25 cellular contexts compared by ENCODE assay signal in genomic region chr16:67543582-67543981, GRCh38. TPM values are rescaled to one million over a fixed set of nuclear protein-coding genes. Genes with fewer than 3 reads are reported as not detected.
DNase-seq lines count a peak whose midpoint lies in the region; ATAC-seq and TF ChIP-seq lines count a peak whose summit lies in the region.
"Had no signal": no experiment of that assay in that cellular context is flagged by ENCODE, and none has a peak within 500 bp of the region (broad histone marks: within the 10 kb centered on the region; RNA-seq: fewer than 3 reads in every experiment).

No MANE protein-coding gene starts in this region.

- peaks cover 89 to 91% of the 10 kb centered on the region in 2 experiments for H3K36me3 ChIP-seq in trophoblast cell (ENCODE audit: control insufficient read depth in 1 of 2, insufficient read depth in 2 of 2, low read length in 2 of 2)

- H4K12ac ChIP-seq in trophoblast cell (ENCODE audit: low read depth, low read length) = no peak overlapping the region

- H3K36me3 Mint-ChIP-seq in activated CD8-positive, alpha-beta memory T cell treated with anti-CD3 and anti-CD28 coated beads, Interleukin-2, amount 10 ng/mL, durations not matched to agents 7 days and 5 days = peaks cover 4% of the 10 kb centered on the region
- H3K36me3 Mint-ChIP-seq in IgD-negative memory B cell = peaks cover 2% of the 10 kb centered on the region
- peaks cover 62% of the 10 kb centered on the region for H3K36me3 Mint-ChIP-seq in endothelial cell (ENCODE audit: low read depth, unreplicated experiment)

- H3K27me3 ChIP-seq in trophoblast cell (ENCODE audit: insufficient read depth, low read length) = no peaks in the 10 kb centered on the region

- H3K79me1 ChIP-seq in trophoblast cell (ENCODE audit: low read length) = peaks cover 2% of the 10 kb centered on the region

- no peak overlapping the region for H3K27ac ChIP-seq in trophoblast cell (ENCODE audit: low read depth, low read length)
- H3K27ac ChIP-seq: A549, PC-9 had no signal

- no peak for ATAC-seq in activated CD8-positive, alpha-beta memory T cell treated with anti-CD3 and anti-CD28 coated beads, Interleukin-2, amount 10 ng/mL, durations not matched to agents 7 days and 5 days
- ATAC-seq in GM21367 (IDR thresholded peaks at IDR 0.05; ENCODE audit: unreplicated experiment) = no peak
- ATAC-seq in HG02870 (IDR thresholded peaks at IDR 0.05; ENCODE audit: unreplicated experiment) = no peak

- peak overlapping the region; percentile 35 for H3K27ac Mint-ChIP-seq in activated CD8-positive, alpha-beta memory T cell treated with anti-CD3 and anti-CD28 coated beads, Interleukin-2, amount 10 ng/mL, durations not matched to agents 7 days and 5 days
- H3K27ac Mint-ChIP-seq in IgD-negative memory B cell (peak overlapping the region in 2 of 3 donors; percentile 51 to 68), endothelial cell (ENCODE audit: unreplicated experiment) (peak overlapping the region; percentile 24)
- H3K27ac Mint-ChIP-seq: activated naive CD4-positive, alpha-beta T cell treated with anti-CD3 and anti-CD28 coated beads, Interleukin-2, amount 50 U/mL, for 24 hours; nephron progenitor cell; progenitor cell of endocrine pancreas had no signal

- H2BK120ac ChIP-seq in trophoblast cell (ENCODE audit: insufficient read depth, low read length, poor library complexity) = no peak overlapping the region

- peaks cover 1% of the 10 kb centered on the region for H3K79me2 ChIP-seq in trophoblast cell (ENCODE audit: control insufficient read depth, insufficient read depth, low read length, poor library complexity)

- peaks cover 43% of the 10 kb centered on the region for H3K4me1 Mint-ChIP-seq in activated CD8-positive, alpha-beta memory T cell treated with anti-CD3 and anti-CD28 coated beads, Interleukin-2, amount 10 ng/mL, durations not matched to agents 7 days and 5 days
- H3K4me1 Mint-ChIP-seq in IgD-negative memory B cell (peaks cover 29 to 53% (median 34%) of the 10 kb centered on the region in 3 donors), endothelial cell (ENCODE audit: unreplicated experiment) (peaks cover 53% of the 10 kb centered on the region)

- H2AK5ac ChIP-seq in trophoblast cell (ENCODE audit: low read length) = no peak overlapping the region

- H3K14ac ChIP-seq in trophoblast cell (ENCODE audit: low read length) = no peak overlapping the region

- no CpG with 5 or more reads among the region's 6 CpGs for WGBS in trophoblast cell (ENCODE audit: extremely low coverage, insufficient coverage, insufficient read length)

- peak overlapping the region; percentile 59 for H3K23ac ChIP-seq in trophoblast cell (ENCODE audit: low read length)

- H3K4me3 ChIP-seq in trophoblast cell (ENCODE audit: low read depth, low read length) = peak overlapping the region; percentile 7
- H3K4me3 ChIP-seq: A549, K562, PC-9 had no signal

- no peaks in the 10 kb centered on the region for H3K27me3 Mint-ChIP-seq in activated CD8-positive, alpha-beta memory T cell treated with anti-CD3 and anti-CD28 coated beads, Interleukin-2, amount 10 ng/mL, durations not matched to agents 7 days and 5 days
- H3K27me3 Mint-ChIP-seq in IgD-negative memory B cell = no peaks in the 10 kb centered on the region
- H3K27me3 Mint-ChIP-seq in endothelial cell (ENCODE audit: unreplicated experiment) = peaks cover 41% of the 10 kb centered on the region
- H3K27me3 Mint-ChIP-seq: activated naive CD4-positive, alpha-beta T cell treated with anti-CD3 and anti-CD28 coated beads, Interleukin-2, amount 50 U/mL, for 24 hours; progenitor cell of endocrine pancreas had no signal

- H3K18ac ChIP-seq in trophoblast cell (ENCODE audit: low read length) = no peak overlapping the region

- no peak overlapping the region for H2BK5ac ChIP-seq in trophoblast cell (ENCODE audit: low read depth, low read length, poor library complexity)

- DNase-seq in activated CD8-positive, alpha-beta memory T cell treated with anti-CD3 and anti-CD28 coated beads, Interleukin-2, amount 10 ng/mL, durations not matched to agents 7 days and 5 days = no peak
- DNase-seq in activated CD8-positive, alpha-beta memory T cell treated with anti-CD3 and anti-CD28 coated beads for 24 hours = no peak
- DNase-seq in endothelial cell (ENCODE audit: low spot score) (no peak), trophoblast cell (no peak), HUDEP-2 (lab: John Stamatoyannopoulos, UW; ENCODE audit: unreplicated experiment in 76 of 76) (no peak)
- DNase-seq: activated CD4-positive, alpha-beta T cell treated with anti-CD3 and anti-CD28 coated beads for 4 hours; activated T-cell treated with anti-CD3 and anti-CD28 coated beads for 4 hours; DMS53; hippocampal formation; kidney; mesendoderm; NCI-H187 treated with DMSO at 0.1 percent for 48 hours; NCI-H226; NCI-H82; nephron progenitor cell; PC-9; stimulated activated CD4-positive, alpha-beta T cell treated with anti-CD3 and anti-CD28 coated beads, Interleukin-2, amount 100 ng/mL, for 48 hours had no signal

- TF ChIP-seq CTCF in endothelial cell (IDR thresholded peaks at IDR 0.05; ENCODE audit: unreplicated experiment) = no peak

- H4K91ac ChIP-seq in trophoblast cell (ENCODE audit: low read depth, low read length) = no peak overlapping the region

- H2AFZ ChIP-seq in trophoblast cell (ENCODE audit: insufficient read depth, low read length, poor library complexity) = no peak overlapping the region
- H2AFZ ChIP-seq: PC-9 had no signal

- H3K9me3 ChIP-seq in trophoblast cell (ENCODE audit: insufficient read depth, low read depth, low read length) = peaks cover 2% of the 10 kb centered on the region
- H3K9me3 ChIP-seq: A549 had no signal

- no peak overlapping the region for H3K4ac ChIP-seq in trophoblast cell (ENCODE audit: low read depth, low read length)

- no peak overlapping the region for H3K4me2 ChIP-seq in trophoblast cell (ENCODE audit: low read length)
- H3K4me2 ChIP-seq: A549, PC-9 had no signal

- no peak overlapping the region for H4K8ac ChIP-seq in trophoblast cell (ENCODE audit: low read depth, low read length)

- CTCF ChIA-PET in activated CD8-positive, alpha-beta memory T cell treated with anti-CD3 and anti-CD28 coated beads, Interleukin-2, amount 10 ng/mL, durations not matched to agents 7 days and 5 days (lab: Charles Lee) = interaction anchor here (0.6 to 14.3 kb wide), 6 partner anchors 10 to 273 kb away, joined by 3 to 360 read pairs (median 52); partner anchors contain the start of genes ATP6V0D1, CARMIL2 and CTCF

- peaks cover 3 to 9% of the 10 kb centered on the region in 2 experiments for H3K4me1 ChIP-seq in trophoblast cell (ENCODE audit: control insufficient read depth in 1 of 2, insufficient read depth in 2 of 2, low read length in 2 of 2)

- no peak overlapping the region for H3K9ac ChIP-seq in trophoblast cell (ENCODE audit: low read length)

- H3K4me3 Mint-ChIP-seq in activated CD8-positive, alpha-beta memory T cell treated with anti-CD3 and anti-CD28 coated beads, Interleukin-2, amount 10 ng/mL, durations not matched to agents 7 days and 5 days = no peak overlapping the region
- H3K4me3 Mint-ChIP-seq in IgD-negative memory B cell = peak overlapping the region in 1 of 4 donors; percentile 18
- peak overlapping the region; percentile 62 for H3K4me3 Mint-ChIP-seq in endothelial cell (ENCODE audit: unreplicated experiment)
- H3K4me3 Mint-ChIP-seq: activated naive CD4-positive, alpha-beta T cell treated with anti-CD3 and anti-CD28 coated beads, Interleukin-2, amount 50 U/mL, for 24 hours; CD14-positive monocyte; nephron progenitor cell had no signal

- no peaks in the 10 kb centered on the region for H3K9me3 Mint-ChIP-seq in activated CD8-positive, alpha-beta memory T cell treated with anti-CD3 and anti-CD28 coated beads, Interleukin-2, amount 10 ng/mL, durations not matched to agents 7 days and 5 days (ENCODE audit: low read depth)
- no peaks in the 10 kb centered on the region for H3K9me3 Mint-ChIP-seq in IgD-negative memory B cell
- H3K9me3 Mint-ChIP-seq in endothelial cell (ENCODE audit: unreplicated experiment) = no peaks in the 10 kb centered on the region
- H3K9me3 Mint-ChIP-seq: activated naive CD4-positive, alpha-beta T cell treated with anti-CD3 and anti-CD28 coated beads, Interleukin-2, amount 50 U/mL, for 24 hours; nephron progenitor cell had no signal

- H2BK12ac ChIP-seq in trophoblast cell (ENCODE audit: low read length) = no peak overlapping the region

RNA-seq across cellular contexts. Expression of gene RIPOR1, which starts 15.0 kb away (rescaled TPM):
- total RNA-seq in activated CD8-positive, alpha-beta memory T cell treated with anti-CD3 and anti-CD28 coated beads, Interleukin-2, amount 10 ng/mL, durations not matched to agents 7 days and 5 days = 10 to 100 TPM; 14.3 to 17.8 TPM
- 43.8 TPM for polyA plus RNA-seq in IgD-negative memory B cell
- total RNA-seq in endothelial cell (ENCODE audit: unreplicated experiment) = 184 TPM
- polyA plus RNA-seq in trophoblast cell (2013) = 36.1 and 37.6 TPM in 2 replicates

RNA-seq across cellular contexts. Expression of gene CTCF, which starts 18.7 kb away (rescaled TPM):
- 10 to 100 TPM; 74.0 to 81.8 TPM for total RNA-seq in activated CD8-positive, alpha-beta memory T cell treated with anti-CD3 and anti-CD28 coated beads, Interleukin-2, amount 10 ng/mL, durations not matched to agents 7 days and 5 days
- polyA plus RNA-seq in IgD-negative memory B cell = 70.9 TPM
- 40.1 TPM for total RNA-seq in endothelial cell (ENCODE audit: unreplicated experiment)
- 35.2 and 36.0 TPM in 2 replicates for polyA plus RNA-seq in trophoblast cell (2013)
